Comparison of ENCODE assay signal across 24 cellular contexts in the genomic region with DNA sequence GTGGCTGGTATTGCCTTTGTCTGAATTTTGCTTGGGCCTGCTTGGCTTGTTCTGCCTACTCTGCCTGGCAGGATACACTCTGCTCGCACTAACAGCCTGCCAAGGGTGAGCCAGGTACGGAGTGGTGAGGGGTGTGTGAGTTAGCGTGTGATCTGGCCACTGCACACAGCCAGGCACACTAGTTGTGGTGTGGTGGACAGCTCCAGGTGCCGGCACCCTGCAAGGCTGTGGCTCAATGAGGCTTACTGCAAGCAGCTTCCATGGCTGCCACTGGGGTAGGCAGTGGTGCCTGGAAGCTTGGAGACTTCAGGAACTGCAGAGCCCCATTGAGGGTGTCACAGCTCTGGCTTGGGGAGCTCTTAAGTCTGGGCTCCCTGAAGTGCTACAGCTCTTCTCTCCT.
"Had no signal": no experiment of that assay in that cellular context is flagged by ENCODE, and none has a peak within 500 bp of the region (broad histone marks: within the 10 kb centered on the region; RNA-seq: fewer than 3 reads in every experiment).

No MANE protein-coding gene starts in this region.

- FAIRE-seq: HepG2, RCC 7860 had no signal

- ATAC-seq: HepG2 had no signal

- H3K27me3 ChIP-seq: MG63 had no signal

- DNase-seq: IMR-90, Karpas-422, KG1, MG63, NCI-H1092, NCI-H1105 treated with DMSO at 0.1 percent for 48 hours, NCI-H1417 treated with DMSO at 0.1 percent for 48 hours, NCI-H146, NCI-H1694 treated with DMSO at 0.1 percent for 48 hours, NCI-H2029, NCI-H2081 treated with DMSO at 0.1 percent for 48 hours, NCI-H2171, NCI-H226, NCI-H446, NCI-H510A, NCI-H524 treated with DMSO at 0.1 percent for 48 hours, NCI-H69, NCI-H774, RPMI8226, SHP77, SK-N-SH, SW 1271 had no signal

- H3K9me3 ChIP-seq: MG63, SK-N-SH had no signal

- H3K36me3 ChIP-seq: MG63 had no signal

- H3K4me2 ChIP-seq: SK-N-SH had no signal

- H3K4me3 ChIP-seq: MG63 had no signal

- H3K9ac ChIP-seq: SK-N-SH had no signal
